8 cellular contexts compared by ENCODE assay signal in genomic region chr17:73429440-73430164, GRCh38.
DNase-seq lines count a peak whose midpoint lies in the region; ATAC-seq and TF ChIP-seq lines count a peak whose summit lies in the region.

No MANE protein-coding gene starts in this region.

- DNase-seq in EL: peak; percentile 67
- DNase-seq in NCI-H1694 treated with DMSO at 0.1 percent for 48 hours (lab: John Stamatoyannopoulos, UW): peak; percentile 86
- peak; percentile 57 to 85 (median 69) for DNase-seq in T-helper 1 cell
- DNase-seq in amniotic epithelial cell (ENCODE audit: low read depth): peak; percentile 54
- peak; percentile 94 for DNase-seq in left ventricle myocardium superior
- no peak for DNase-seq in retinal pigment epithelial cell (ENCODE audit: low read depth)

- H3K4me3 ChIP-seq in retinal pigment epithelial cell (ENCODE audit: low read length): no peak overlapping the region

- ATAC-seq in HG02623 (IDR thresholded peaks at IDR 0.05; ENCODE audit: unreplicated experiment) (peak; percentile 70), left ventricle myocardium superior (peak; percentile 97), GM18519 (IDR thresholded peaks at IDR 0.05; ENCODE audit: low FRiP score, unreplicated experiment) (no peak)

- intact Hi-C loops in left ventricle myocardium superior (cut with micrococcal nuclease): loop anchor here (10.0 kb wide), 1 partner anchor 285 kb away; no protein-coding TSS in a partner anchor

- peak; percentile 93 for TF ChIP-seq CTCF in retinal pigment epithelial cell (conservative IDR thresholded peaks at IDR 0.05; ENCODE audit: low read depth, low read length)
